8 cellular contexts compared by ENCODE assay signal in genomic region chr2:238286551-238286950, GRCh38. TPM values are rescaled to one million over a fixed set of nuclear protein-coding genes. Genes with fewer than 3 reads are reported as not detected.
A peak's percentile ranks its signal among the peaks of the same experiment; 100 is the strongest.
DNase-seq lines count a peak whose midpoint lies in the region; ATAC-seq and TF ChIP-seq lines count a peak whose summit lies in the region.

No MANE protein-coding gene starts in this region.

- no peaks in the 10 kb centered on the region for H3K36me3 ChIP-seq in mucosa of stomach (ENCODE audit: control insufficient read depth, insufficient read depth, low read length)

- peak overlapping the region in 49 of 59 donors; percentile 1 to 96 (median 89) for H3K4me3 ChIP-seq in dorsolateral prefrontal cortex
- H3K4me3 ChIP-seq in mucosa of stomach (ENCODE audit: low read length) = peak overlapping the region; percentile 68

- peak; percentile 69 for DNase-seq in EL
- DNase-seq in NCI-H526 treated with DMSO at 0.1 percent for 48 hours (lab: John Stamatoyannopoulos, UW) = peak; percentile 24
- DNase-seq in dorsolateral prefrontal cortex = peak in 2 of 10 donors; percentile 37 to 42
- no peak for DNase-seq in activated effector memory CD4-positive, alpha-beta T cell treated with Interleukin-2 at 50 U/mL for 16 hours
- DNase-seq in COLO829 (ENCODE audit: low spot score) = no peak
- DNase-seq in ecto neural progenitor cell (ENCODE audit: low spot score) = no peak

- H3K27me3 ChIP-seq in dorsolateral prefrontal cortex (no peaks in the 10 kb centered on the region), mucosa of stomach (ENCODE audit: control insufficient read depth, insufficient read depth, low read length) (no peaks in the 10 kb centered on the region)

- H3K27ac ChIP-seq in dorsolateral prefrontal cortex = peak overlapping the region in 54 of 59 donors; percentile 15 to 95 (median 79)

- H3K4me1 ChIP-seq in mucosa of stomach (ENCODE audit: control insufficient read depth, insufficient read depth, low read length) = peaks cover 75% of the 10 kb centered on the region

- ATAC-seq in HG02973 (IDR thresholded peaks at IDR 0.05; ENCODE audit: unreplicated experiment) = no peak

- intact Hi-C loops in dorsolateral prefrontal cortex (cut with DNase I) = no loop called here

- H3K9ac ChIP-seq in mucosa of stomach (ENCODE audit: low read length) = peak overlapping the region; percentile 97

- no peak for TF ChIP-seq CTCF in dorsolateral prefrontal cortex (IDR thresholded peaks at IDR 0.05 in 54 of 56, conservative IDR thresholded peaks at IDR 0.05 in 2 of 56; ENCODE audit: low read depth in 1 of 56, partially characterized antibody in 56 of 56)

- H3K9me3 ChIP-seq in mucosa of stomach (ENCODE audit: control insufficient read depth, low read length) = no peaks in the 10 kb centered on the region

RNA-seq across cellular contexts. Expression of gene PER2, which starts 1.9 kb away (rescaled TPM):
- total RNA-seq in dorsolateral prefrontal cortex = 10 to 100 TPM in 119 of 120 experiments, 1 to 10 TPM in 1; 9.9 to 34.3 (median 18.4) TPM

RNA-seq across cellular contexts. Expression of gene TRAF3IP1, which starts 33.8 kb away (rescaled TPM):
- 10 to 100 TPM; 17.6 to 47.3 (median 30.2) TPM for total RNA-seq in dorsolateral prefrontal cortex

RNA-seq across cellular contexts. Expression of gene HES6, which starts 46.7 kb away (rescaled TPM):
- 10 to 100 TPM; 16.3 to 92.6 (median 39.4) TPM for total RNA-seq in dorsolateral prefrontal cortex

Comparison
In these comparisons a context has a peak if more than half of its experiments do, and no peak if none do; other contexts are left out.
1. DNase-seq: peak in EL (single experiment) and NCI-H526 treated with DMSO at 0.1 percent for 48 hours (single experiment); none in activated effector memory CD4-positive, alpha-beta T cell treated with Interleukin-2 at 50 U/mL for 16 hours (single experiment), COLO829 (single experiment) and ecto neural progenitor cell (single experiment).